9 cellular contexts compared by ENCODE assay signal in genomic region chrX:40083979-40084359, GRCh38. TPM values are rescaled to one million over a fixed set of nuclear protein-coding genes. Genes with fewer than 3 reads are reported as not detected.
DNase-seq lines count a peak whose midpoint lies in the region; ATAC-seq, FAIRE-seq and TF ChIP-seq lines count a peak whose summit lies in the region.
"Had no signal": no experiment of that assay in that cellular context is flagged by ENCODE, and none has a peak within 500 bp of the region (broad histone marks: within the 10 kb centered on the region; RNA-seq: fewer than 3 reads in every experiment).

No MANE protein-coding gene starts in this region.

- no peaks in the 10 kb centered on the region for H3K36me3 ChIP-seq in bronchial epithelial cell (ENCODE audit: control insufficient read depth, insufficient read depth, low read length)
- H3K36me3 ChIP-seq in mucosa of descending colon (ENCODE audit: low read depth): no peaks in the 10 kb centered on the region
- H3K36me3 ChIP-seq in upper lobe of right lung: no peaks in the 10 kb centered on the region

- ATAC-seq in mucosa of descending colon: no peak
- ATAC-seq in upper lobe of right lung: no peak
- no peak for ATAC-seq in GM21528 (IDR thresholded peaks at IDR 0.05; ENCODE audit: low FRiP score, unreplicated experiment)

- H3K4me3 ChIP-seq in bronchial epithelial cell (ENCODE audit: low read depth, low read length): peak overlapping the region; percentile 42
- H3K4me3 ChIP-seq in mucosa of descending colon: no peak overlapping the region
- peak overlapping the region; percentile 38 for H3K4me3 ChIP-seq in upper lobe of right lung

- no peaks in the 10 kb centered on the region for H3K9me3 Mint-ChIP-seq in activated naive CD4-positive, alpha-beta T cell treated with anti-CD3 and anti-CD28 coated beads, Interleukin-2, amount 50 U/mL, for 24 hours

- H3K27ac ChIP-seq in upper lobe of right lung: no peak overlapping the region

- H3K27me3 Mint-ChIP-seq in activated naive CD4-positive, alpha-beta T cell treated with anti-CD3 and anti-CD28 coated beads, Interleukin-2, amount 50 U/mL, for 24 hours: no peaks in the 10 kb centered on the region

- peaks cover 70% of the 10 kb centered on the region for H3K4me1 Mint-ChIP-seq in activated naive CD4-positive, alpha-beta T cell treated with anti-CD3 and anti-CD28 coated beads, Interleukin-2, amount 50 U/mL, for 24 hours

- H3K27me3 ChIP-seq in bronchial epithelial cell (ENCODE audit: control insufficient read depth, insufficient read depth, low read length): no peaks in the 10 kb centered on the region
- H3K27me3 ChIP-seq in upper lobe of right lung: no peaks in the 10 kb centered on the region

- TF ChIP-seq CTCF in bronchial epithelial cell (IDR thresholded peaks at IDR 0.05; ENCODE audit: insufficient read depth, low read length, severe bottlenecking) (no peak), mucosa of descending colon (IDR thresholded peaks at IDR 0.05) (no peak), upper lobe of right lung (IDR thresholded peaks at IDR 0.05) (no peak)

- H3K4me1 ChIP-seq in mucosa of descending colon (ENCODE audit: low read depth) (peaks cover 18% of the 10 kb centered on the region), upper lobe of right lung (peaks cover 10% of the 10 kb centered on the region)

- FAIRE-seq in bronchial epithelial cell (lab: Jason Lieb, UNC): no peak
- FAIRE-seq: TTC549 had no signal

- H3K4me3 Mint-ChIP-seq in activated naive CD4-positive, alpha-beta T cell treated with anti-CD3 and anti-CD28 coated beads, Interleukin-2, amount 50 U/mL, for 24 hours: peak overlapping the region; percentile 79

- no peaks in the 10 kb centered on the region for H3K36me3 Mint-ChIP-seq in activated naive CD4-positive, alpha-beta T cell treated with anti-CD3 and anti-CD28 coated beads, Interleukin-2, amount 50 U/mL, for 24 hours

- DNase-seq in activated naive CD4-positive, alpha-beta T cell treated with anti-CD3 and anti-CD28 coated beads, Interleukin-2, amount 50 U/mL, for 16 hours: no peak
- DNase-seq in bronchial epithelial cell (ENCODE audit: low read depth) (no peak), mucosa of descending colon (peak in 2 of 3 donors; percentile 30 to 44), upper lobe of right lung (no peak), SHP77 treated with DMSO at 0.1 percent for 48 hours (lab: John Stamatoyannopoulos, UW) (no peak), Ammon's horn (ENCODE audit: low spot score) (no peak)

- H3K27ac Mint-ChIP-seq in activated naive CD4-positive, alpha-beta T cell treated with anti-CD3 and anti-CD28 coated beads, Interleukin-2, amount 50 U/mL, for 24 hours: peak overlapping the region; percentile 35

- H3K9me3 ChIP-seq in mucosa of descending colon (no peaks in the 10 kb centered on the region), upper lobe of right lung (no peaks in the 10 kb centered on the region)

- intact Hi-C loops in mucosa of descending colon (cut with DNase I, micrococcal nuclease): no loop called here
- intact Hi-C loops in upper lobe of right lung (cut with DNase I): no loop called here

RNA-seq across cellular contexts. Expression of gene BCOR, which starts 13.8 kb away (rescaled TPM):
- total RNA-seq in bronchial epithelial cell (6.1 and 10.4 TPM in 2 replicates), mucosa of descending colon (10 to 100 TPM; 18.7 to 26.3 (median 23.6) TPM), upper lobe of right lung (26.1 TPM)

Comparison
In these comparisons a context has a peak if more than half of its experiments do, and no peak if none do; other contexts are left out.
1. DNase-seq: peak in mucosa of descending colon (2 of 3); none in activated naive CD4-positive, alpha-beta T cell treated with anti-CD3 and anti-CD28 coated beads, Interleukin-2, amount 50 U/mL, for 16 hours (single experiment), bronchial epithelial cell (single experiment), upper lobe of right lung (single experiment), SHP77 treated with DMSO at 0.1 percent for 48 hours (single experiment) and Ammon's horn (single experiment).